3 cellular contexts compared by ENCODE assay signal in the genomic region with DNA sequence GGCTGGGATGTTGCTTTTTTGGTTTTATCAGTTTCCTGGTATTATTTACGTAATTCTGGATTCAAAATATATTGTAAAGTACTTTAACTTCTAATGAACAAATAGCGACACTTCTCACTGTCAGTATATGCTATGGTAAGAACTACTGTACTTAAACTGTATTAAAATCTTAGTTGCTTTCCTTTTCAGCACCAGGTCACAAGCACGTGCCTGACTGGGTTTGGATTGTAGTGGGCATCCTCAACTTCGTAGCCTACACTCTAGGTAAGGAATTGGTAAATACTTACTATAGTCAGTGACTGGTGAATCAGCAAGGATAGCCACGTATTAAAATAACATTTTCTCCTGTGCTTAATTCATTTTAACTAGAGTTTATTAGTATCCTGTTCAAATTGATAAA.
TF ChIP-seq lines count a peak whose summit lies in the region.

No MANE protein-coding gene starts in this region.

TF ChIP-seq in liver, 16 proteins besides CTCF, POLR2A, EP300 and RAD21:
- TF ChIP-seq FOXA1 (IDR thresholded peaks at IDR 0.05) (no peak), REST (IDR thresholded peaks at IDR 0.05) (peak; percentile 39)
TF ChIP-seq in liver: peak in this region for 1.

TF ChIP-seq in Ishikawa, 13 proteins besides CTCF, POLR2A, EP300 and RAD21:
- TF ChIP-seq REST (IDR thresholded peaks at IDR 0.05; ENCODE audit: low read depth) (peak; percentile 52), NFIC (IDR thresholded peaks at IDR 0.05) (no peak), FOXM1 (IDR thresholded peaks at IDR 0.05; ENCODE audit: borderline replicate concordance, low read depth) (no peak)

TF ChIP-seq in GM12878, 131 proteins besides CTCF, POLR2A, EP300 and RAD21:
- TF ChIP-seq MEF2B (IDR thresholded peaks at IDR 0.05; ENCODE audit: partially characterized antibody, poor library complexity, severe bottlenecking) (no peak), JUND (IDR thresholded peaks at IDR 0.05; ENCODE audit: low read depth, low read length) (no peak), MXI1 (IDR thresholded peaks at IDR 0.05; ENCODE audit: low read depth, low read length) (no peak), KLF5 (IDR thresholded peaks at IDR 0.05; ENCODE audit: partially characterized antibody) (no peak), EED (IDR thresholded peaks at IDR 0.05; ENCODE audit: low read depth) (no peak), RELB (IDR thresholded peaks at IDR 0.05; ENCODE audit: low read depth) (no peak), NR2F1 (conservative IDR thresholded peaks at IDR 0.05) (no peak), ATF7 (IDR thresholded peaks at IDR 0.05; ENCODE audit: low read depth) (no peak), GATAD2B (conservative IDR thresholded peaks at IDR 0.05; ENCODE audit: low read depth) (no peak), RCOR1 (conservative IDR thresholded peaks at IDR 0.05; ENCODE audit: low read depth, low read length) (no peak), ZBTB11 (CRISPR knock-in tag; IDR thresholded peaks at IDR 0.05) (no peak), SIN3A (IDR thresholded peaks at IDR 0.05; ENCODE audit: low read depth, low read length) (no peak), SMC3 (IDR thresholded peaks at IDR 0.05; ENCODE audit: borderline replicate concordance, low read length) (no peak), REST (IDR thresholded peaks at IDR 0.05; ENCODE audit: low read depth, low read length) (no peak), DPF2 (IDR thresholded peaks at IDR 0.05) (no peak), KAT2A (conservative IDR thresholded peaks at IDR 0.05; ENCODE audit: control insufficient read depth, low read depth, low read length) (no peak)
- TF ChIP-seq, protein P1, sequence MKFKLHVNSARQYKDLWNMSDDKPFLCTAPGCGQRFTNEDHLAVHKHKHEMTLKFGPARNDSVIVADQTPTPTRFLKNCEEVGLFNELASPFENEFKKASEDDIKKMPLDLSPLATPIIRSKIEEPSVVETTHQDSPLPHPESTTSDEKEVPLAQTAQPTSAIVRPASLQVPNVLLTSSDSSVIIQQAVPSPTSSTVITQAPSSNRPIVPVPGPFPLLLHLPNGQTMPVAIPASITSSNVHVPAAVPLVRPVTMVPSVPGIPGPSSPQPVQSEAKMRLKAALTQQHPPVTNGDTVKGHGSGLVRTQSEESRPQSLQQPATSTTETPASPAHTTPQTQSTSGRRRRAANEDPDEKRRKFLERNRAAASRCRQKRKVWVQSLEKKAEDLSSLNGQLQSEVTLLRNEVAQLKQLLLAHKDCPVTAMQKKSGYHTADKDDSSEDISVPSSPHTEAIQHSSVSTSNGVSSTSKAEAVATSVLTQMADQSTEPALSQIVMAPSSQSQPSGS (IDR thresholded peaks at IDR 0.05; ENCODE audit: low read length): no peak
- TF ChIP-seq, protein P2, sequence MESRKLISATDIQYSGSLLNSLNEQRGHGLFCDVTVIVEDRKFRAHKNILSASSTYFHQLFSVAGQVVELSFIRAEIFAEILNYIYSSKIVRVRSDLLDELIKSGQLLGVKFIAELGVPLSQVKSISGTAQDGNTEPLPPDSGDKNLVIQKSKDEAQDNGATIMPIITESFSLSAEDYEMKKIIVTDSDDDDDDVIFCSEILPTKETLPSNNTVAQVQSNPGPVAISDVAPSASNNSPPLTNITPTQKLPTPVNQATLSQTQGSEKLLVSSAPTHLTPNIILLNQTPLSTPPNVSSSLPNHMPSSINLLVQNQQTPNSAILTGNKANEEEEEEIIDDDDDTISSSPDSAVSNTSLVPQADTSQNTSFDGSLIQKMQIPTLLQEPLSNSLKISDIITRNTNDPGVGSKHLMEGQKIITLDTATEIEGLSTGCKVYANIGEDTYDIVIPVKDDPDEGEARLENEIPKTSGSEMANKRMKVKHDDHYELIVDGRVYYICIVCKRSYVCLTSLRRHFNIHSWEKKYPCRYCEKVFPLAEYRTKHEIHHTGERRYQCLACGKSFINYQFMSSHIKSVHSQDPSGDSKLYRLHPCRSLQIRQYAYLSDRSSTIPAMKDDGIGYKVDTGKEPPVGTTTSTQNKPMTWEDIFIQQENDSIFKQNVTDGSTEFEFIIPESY (IDR thresholded peaks at IDR 0.05): no peak
- TF ChIP-seq, protein P3, sequence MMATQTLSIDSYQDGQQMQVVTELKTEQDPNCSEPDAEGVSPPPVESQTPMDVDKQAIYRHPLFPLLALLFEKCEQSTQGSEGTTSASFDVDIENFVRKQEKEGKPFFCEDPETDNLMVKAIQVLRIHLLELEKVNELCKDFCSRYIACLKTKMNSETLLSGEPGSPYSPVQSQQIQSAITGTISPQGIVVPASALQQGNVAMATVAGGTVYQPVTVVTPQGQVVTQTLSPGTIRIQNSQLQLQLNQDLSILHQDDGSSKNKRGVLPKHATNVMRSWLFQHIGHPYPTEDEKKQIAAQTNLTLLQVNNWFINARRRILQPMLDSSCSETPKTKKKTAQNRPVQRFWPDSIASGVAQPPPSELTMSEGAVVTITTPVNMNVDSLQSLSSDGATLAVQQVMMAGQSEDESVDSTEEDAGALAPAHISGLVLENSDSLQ (IDR thresholded peaks at IDR 0.05): no peak
